In the genomic region with DNA sequence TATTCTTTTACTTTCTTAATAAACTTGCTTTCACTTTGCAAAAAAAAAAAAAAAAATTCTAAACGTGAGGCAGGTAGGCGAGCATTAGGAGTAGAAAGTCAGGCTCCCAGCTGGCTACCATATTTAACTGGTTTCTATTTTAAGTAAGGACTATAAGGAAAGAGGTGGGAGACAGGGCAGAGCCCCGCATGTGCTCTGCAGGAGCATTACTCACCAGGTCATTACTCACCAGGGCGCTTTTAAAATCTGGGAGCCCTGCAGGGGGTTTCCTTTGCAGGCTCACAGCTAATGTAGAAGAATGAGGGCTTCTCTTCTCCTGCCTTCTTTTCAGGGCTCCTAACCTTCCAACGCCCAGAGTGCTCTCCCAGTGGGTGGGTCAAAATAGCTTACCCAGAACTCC, we compare ENCODE assay signal across 9 cellular contexts. TPM values are rescaled to one million over a fixed set of nuclear protein-coding genes. Genes with fewer than 3 reads are reported as not detected.
DNase-seq lines count a peak whose midpoint lies in the region; ATAC-seq and TF ChIP-seq lines count a peak whose summit lies in the region.
"Had no signal": no experiment of that assay in that cellular context is flagged by ENCODE, and none has a peak within 500 bp of the region (broad histone marks: within the 10 kb centered on the region; RNA-seq: fewer than 3 reads in every experiment).

No MANE protein-coding gene starts in this region.

- H2BK12ac ChIP-seq in trophoblast cell (ENCODE audit: low read length) = no peak overlapping the region

- H4K8ac ChIP-seq in trophoblast cell (ENCODE audit: low read depth, low read length) = no peak overlapping the region

- no peak overlapping the region for H4K12ac ChIP-seq in trophoblast cell (ENCODE audit: low read depth, low read length)

- H3K36me3 ChIP-seq in MM.1S (replicated peaks; ENCODE audit: insufficient read depth, low read length) = no peaks in the 10 kb centered on the region
- no peaks in the 10 kb centered on the region for H3K36me3 ChIP-seq in trophoblast cell (ENCODE audit: control insufficient read depth in 1 of 2, insufficient read depth in 2 of 2, low read length in 2 of 2)
- no peaks in the 10 kb centered on the region for H3K36me3 ChIP-seq in stomach

- no peaks in the 10 kb centered on the region for H4K20me1 ChIP-seq in MM.1S (ENCODE audit: insufficient read depth, low read length)

- H3K4me3 ChIP-seq in MM.1S (ENCODE audit: low read length) (no peak overlapping the region; the same call in 1 of the 2 replicates), coronary artery (no peak overlapping the region), trophoblast cell (ENCODE audit: low read depth, low read length) (no peak overlapping the region), stomach (no peak overlapping the region)
- H3K4me3 ChIP-seq: skin epidermis had no signal

- H3K9ac ChIP-seq in MM.1S (ENCODE audit: low read length) (no peak overlapping the region), trophoblast cell (ENCODE audit: low read length) (no peak overlapping the region)

- H3K27me3 ChIP-seq in MM.1S (replicated peaks; ENCODE audit: insufficient read depth, low read length) (no peaks in the 10 kb centered on the region), trophoblast cell (ENCODE audit: insufficient read depth, low read length) (no peaks in the 10 kb centered on the region), stomach (no peaks in the 10 kb centered on the region)

- no peaks in the 10 kb centered on the region for H3K9me2 ChIP-seq in MM.1S (replicated peaks; ENCODE audit: insufficient read depth, low read length)

- H2AFZ ChIP-seq in MM.1S (ENCODE audit: low read length) (no peak overlapping the region), trophoblast cell (ENCODE audit: insufficient read depth, low read length, poor library complexity) (no peak overlapping the region)

- H3K27ac ChIP-seq in MM.1S (ENCODE audit: low read length) (no peak overlapping the region), coronary artery (no peak overlapping the region), trophoblast cell (ENCODE audit: low read depth, low read length) (no peak overlapping the region), stomach (peak overlapping the region in 2 of 5 donors; percentile 2 to 13)
- H3K27ac ChIP-seq: skin epidermis had no signal

- H3K23ac ChIP-seq in trophoblast cell (ENCODE audit: low read length) = no peak overlapping the region

- H3K4me2 ChIP-seq in MM.1S (ENCODE audit: low read depth, low read length) (peak overlapping the region; percentile 32; the same call in 1 of the 2 replicates), trophoblast cell (ENCODE audit: low read length) (no peak overlapping the region)

- no peak overlapping the region for H3K14ac ChIP-seq in trophoblast cell (ENCODE audit: low read length)

- H3K79me2 ChIP-seq in MM.1S (ENCODE audit: low read length) (no peaks in the 10 kb centered on the region), trophoblast cell (ENCODE audit: control insufficient read depth, insufficient read depth, low read length, poor library complexity) (no peaks in the 10 kb centered on the region)

- DNase-seq in NCI-H345 treated with DMSO at 0.1 percent for 48 hours (lab: John Stamatoyannopoulos, UW; ENCODE audit: unreplicated experiment) (peak; percentile 9), NCI-H345 (lab: John Stamatoyannopoulos, UW) (no peak), MM.1S (no peak), coronary artery (ENCODE audit: low spot score) (peak; percentile 24), trophoblast cell (peak; percentile 21 to 44), stomach (no peak)

- no peak for TF ChIP-seq EP300 in stomach (IDR thresholded peaks at IDR 0.05)

- TF ChIP-seq CTCF in MM.1S (IDR thresholded peaks at IDR 0.05; ENCODE audit: low read length) (no peak), coronary artery (IDR thresholded peaks at IDR 0.05) (no peak), stomach (IDR thresholded peaks at IDR 0.05) (no peak)

- ATAC-seq in HG03342 (IDR thresholded peaks at IDR 0.05; ENCODE audit: unreplicated experiment) (no peak), GM18861 (IDR thresholded peaks at IDR 0.05; ENCODE audit: unreplicated experiment) (no peak)

- TF ChIP-seq POLR2A in stomach (IDR thresholded peaks at IDR 0.05) = no peak

- H4K91ac ChIP-seq in trophoblast cell (ENCODE audit: low read depth, low read length) = no peak overlapping the region

- intact Hi-C loops in stomach (cut with DNase I; ENCODE audit: low total_unique reads) = no loop called here

- H2AK5ac ChIP-seq in trophoblast cell (ENCODE audit: low read length) = no peak overlapping the region

- no peak overlapping the region for H2BK5ac ChIP-seq in trophoblast cell (ENCODE audit: low read depth, low read length, poor library complexity)

- peaks cover 1% of the 10 kb centered on the region for H3K79me1 ChIP-seq in trophoblast cell (ENCODE audit: low read length)

- no peak overlapping the region for H2BK120ac ChIP-seq in trophoblast cell (ENCODE audit: insufficient read depth, low read length, poor library complexity)

- H3F3A ChIP-seq in MM.1S (ENCODE audit: insufficient read depth, low read length) = no peaks in the 10 kb centered on the region

- H3K9me3 ChIP-seq in MM.1S (replicated peaks; ENCODE audit: insufficient read depth, low read length) = no peaks in the 10 kb centered on the region
- no peaks in the 10 kb centered on the region for H3K9me3 ChIP-seq in trophoblast cell (ENCODE audit: insufficient read depth, low read depth, low read length)
- no peaks in the 10 kb centered on the region for H3K9me3 ChIP-seq in stomach

- H3K4me1 ChIP-seq in MM.1S (ENCODE audit: low read length) (peaks cover 11% of the 10 kb centered on the region; the same call in 1 of the 2 replicates), trophoblast cell (ENCODE audit: control insufficient read depth in 1 of 2, insufficient read depth in 2 of 2, low read length in 2 of 2) (peaks cover 7 to 11% of the 10 kb centered on the region in 2 experiments), stomach (peaks cover 0 to 17% (median 7%) of the 10 kb centered on the region in 4 donors)

- no CpG with 5 or more reads among the region's 5 CpGs for WGBS in trophoblast cell (ENCODE audit: extremely low coverage, insufficient coverage, insufficient read length)
- 40 to 57% (median 43%) methylated on average over 5 of the region's 5 CpGs for WGBS in stomach, 5 donors

- H3K18ac ChIP-seq in trophoblast cell (ENCODE audit: low read length) = no peak overlapping the region

- H3K4ac ChIP-seq in trophoblast cell (ENCODE audit: low read depth, low read length) = no peak overlapping the region

RNA-seq across cellular contexts. Expression of a gene that starts 14.0 kb away (rescaled TPM):
- 4.3 and 4.7 TPM in 2 replicates for polyA plus RNA-seq in trophoblast cell (2013)
- 100 to 1,000 TPM in 1 of 5 donors, 10 to 100 TPM in 1, 1 to 10 TPM in 3; 1.0 to 113 (median 5.3) TPM for total RNA-seq in stomach
- 1 to 10 TPM in 1 of 3 donors, under 1 TPM in 2; 0.20 to 3.2 (median 0.81) TPM for polyA plus RNA-seq in stomach

RNA-seq across cellular contexts. Expression of a gene that starts 18.4 kb away (rescaled TPM):
- polyA plus RNA-seq in trophoblast cell (2013) = 35.0 and 42.5 TPM in 2 replicates
- total RNA-seq in stomach = 100 to 1,000 TPM in 1 of 5 donors, 10 to 100 TPM in 2, 1 to 10 TPM in 1, under 1 TPM in 1; 0.58 to 139 (median 11.4) TPM
- 1 to 10 TPM; 4.8 to 7.9 (median 7.4) TPM for polyA plus RNA-seq in stomach

Comparison
In these comparisons a context has a peak if more than half of its experiments do, and no peak if none do; other contexts are left out.
1. DNase-seq: peak in NCI-H345 treated with DMSO at 0.1 percent for 48 hours (single experiment), coronary artery (single experiment) and trophoblast cell (2 of 2); none in NCI-H345 (single experiment), MM.1S (single experiment) and stomach (single experiment).